1 cellular context compared by ENCODE assay signal in genomic region chr6:157198425-157199279, GRCh38.
TF ChIP-seq lines count a peak whose summit lies in the region.

No MANE protein-coding gene starts in this region.

TF ChIP-seq in Ishikawa, 13 proteins besides CTCF, POLR2A, EP300 and RAD21 (continued from another document):
- TF ChIP-seq CREB1 (IDR thresholded peaks at IDR 0.05; ENCODE audit: low read depth) (peak; percentile 65), CEBPB (IDR thresholded peaks at IDR 0.05) (peak; percentile 83)
